ENCODE assay signal across 2 cellular contexts in genomic region chr21:38839370-38839681, GRCh38.
TF ChIP-seq lines count a peak whose summit lies in the region.

No MANE protein-coding gene starts in this region.

TF ChIP-seq in A549, 52 proteins besides CTCF, POLR2A, EP300 and RAD21:
- TF ChIP-seq JUN (IDR thresholded peaks at IDR 0.05) (no peak), MAZ (IDR thresholded peaks at IDR 0.05; ENCODE audit: borderline replicate concordance, low read depth, low read length) (no peak), GATA3 (IDR thresholded peaks at IDR 0.05; ENCODE audit: borderline replicate concordance) (no peak), HOXB5 (CRISPR knock-in tag; IDR thresholded peaks at IDR 0.05) (no peak), HEYL (CRISPR knock-in tag; IDR thresholded peaks at IDR 0.05) (no peak), TFCP2L1 (CRISPR knock-in tag; IDR thresholded peaks at IDR 0.05) (no peak)
- TF ChIP-seq, protein P1, sequence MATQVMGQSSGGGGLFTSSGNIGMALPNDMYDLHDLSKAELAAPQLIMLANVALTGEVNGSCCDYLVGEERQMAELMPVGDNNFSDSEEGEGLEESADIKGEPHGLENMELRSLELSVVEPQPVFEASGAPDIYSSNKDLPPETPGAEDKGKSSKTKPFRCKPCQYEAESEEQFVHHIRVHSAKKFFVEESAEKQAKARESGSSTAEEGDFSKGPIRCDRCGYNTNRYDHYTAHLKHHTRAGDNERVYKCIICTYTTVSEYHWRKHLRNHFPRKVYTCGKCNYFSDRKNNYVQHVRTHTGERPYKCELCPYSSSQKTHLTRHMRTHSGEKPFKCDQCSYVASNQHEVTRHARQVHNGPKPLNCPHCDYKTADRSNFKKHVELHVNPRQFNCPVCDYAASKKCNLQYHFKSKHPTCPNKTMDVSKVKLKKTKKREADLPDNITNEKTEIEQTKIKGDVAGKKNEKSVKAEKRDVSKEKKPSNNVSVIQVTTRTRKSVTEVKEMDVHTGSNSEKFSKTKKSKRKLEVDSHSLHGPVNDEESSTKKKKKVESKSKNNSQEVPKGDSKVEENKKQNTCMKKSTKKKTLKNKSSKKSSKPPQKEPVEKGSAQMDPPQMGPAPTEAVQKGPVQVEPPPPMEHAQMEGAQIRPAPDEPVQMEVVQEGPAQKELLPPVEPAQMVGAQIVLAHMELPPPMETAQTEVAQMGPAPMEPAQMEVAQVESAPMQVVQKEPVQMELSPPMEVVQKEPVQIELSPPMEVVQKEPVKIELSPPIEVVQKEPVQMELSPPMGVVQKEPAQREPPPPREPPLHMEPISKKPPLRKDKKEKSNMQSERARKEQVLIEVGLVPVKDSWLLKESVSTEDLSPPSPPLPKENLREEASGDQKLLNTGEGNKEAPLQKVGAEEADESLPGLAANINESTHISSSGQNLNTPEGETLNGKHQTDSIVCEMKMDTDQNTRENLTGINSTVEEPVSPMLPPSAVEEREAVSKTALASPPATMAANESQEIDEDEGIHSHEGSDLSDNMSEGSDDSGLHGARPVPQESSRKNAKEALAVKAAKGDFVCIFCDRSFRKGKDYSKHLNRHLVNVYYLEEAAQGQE (IDR thresholded peaks at IDR 0.05): no peak
- TF ChIP-seq, protein P2, sequence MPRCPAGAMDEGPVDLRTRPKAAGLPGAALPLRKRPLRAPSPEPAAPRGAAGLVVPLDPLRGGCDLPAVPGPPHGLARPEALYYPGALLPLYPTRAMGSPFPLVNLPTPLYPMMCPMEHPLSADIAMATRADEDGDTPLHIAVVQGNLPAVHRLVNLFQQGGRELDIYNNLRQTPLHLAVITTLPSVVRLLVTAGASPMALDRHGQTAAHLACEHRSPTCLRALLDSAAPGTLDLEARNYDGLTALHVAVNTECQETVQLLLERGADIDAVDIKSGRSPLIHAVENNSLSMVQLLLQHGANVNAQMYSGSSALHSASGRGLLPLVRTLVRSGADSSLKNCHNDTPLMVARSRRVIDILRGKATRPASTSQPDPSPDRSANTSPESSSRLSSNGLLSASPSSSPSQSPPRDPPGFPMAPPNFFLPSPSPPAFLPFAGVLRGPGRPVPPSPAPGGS (IDR thresholded peaks at IDR 0.05): no peak

TF ChIP-seq in IMR-90, 13 proteins besides CTCF, POLR2A, EP300 and RAD21:
- TF ChIP-seq CHD1 (IDR thresholded peaks at IDR 0.05; ENCODE audit: low read depth, low read length) (no peak), RFX5 (IDR thresholded peaks at IDR 0.05; ENCODE audit: low read depth, low read length) (no peak), MXI1 (IDR thresholded peaks at IDR 0.05; ENCODE audit: borderline replicate concordance, low read depth, low read length) (no peak), BHLHE40 (IDR thresholded peaks at IDR 0.05; ENCODE audit: low read depth, low read length) (no peak), SMC3 (IDR thresholded peaks at IDR 0.05; ENCODE audit: low read depth, low read length) (no peak), FOS (IDR thresholded peaks at IDR 0.05; ENCODE audit: low read depth, low read length) (no peak), ELK1 (IDR thresholded peaks at IDR 0.05; ENCODE audit: borderline replicate concordance, low read depth, low read length) (no peak)
